Comparison of ENCODE assay signal across 2 cellular contexts in genomic region chr16:22346463-22346862, GRCh38.
A peak's percentile ranks its signal among the peaks of the same experiment; 100 is the strongest.
TF ChIP-seq lines count a peak whose summit lies in the region.

No MANE protein-coding gene starts in this region.

TF ChIP-seq in HCT116, 20 proteins besides CTCF, POLR2A, EP300 and RAD21:
- TF ChIP-seq ZBTB33 (IDR thresholded peaks at IDR 0.05; ENCODE audit: extremely low read depth, insufficient replicate concordance, low read length), result no peak
- no peak for TF ChIP-seq REST (IDR thresholded peaks at IDR 0.05; ENCODE audit: low read depth)
- no peak for TF ChIP-seq EZH2phosphoT487 (IDR thresholded peaks at IDR 0.05; ENCODE audit: borderline replicate concordance)
- TF ChIP-seq TCF7L2 (IDR thresholded peaks at IDR 0.05; ENCODE audit: borderline replicate concordance, extremely low read depth, insufficient read depth, insufficient read length), result no peak
- no peak for TF ChIP-seq SIN3A (IDR thresholded peaks at IDR 0.05; ENCODE audit: low read depth)
- TF ChIP-seq MAX (IDR thresholded peaks at IDR 0.05), result no peak
- TF ChIP-seq EZH2 (IDR thresholded peaks at IDR 0.05), result no peak

TF ChIP-seq in HepG2, 621 proteins besides CTCF, POLR2A, EP300 and RAD21:
- TF ChIP-seq TAF1 (CRISPR knock-in tag; IDR thresholded peaks at IDR 0.05) (no peak), ZSCAN30 (CRISPR knock-in tag; IDR thresholded peaks at IDR 0.05) (no peak), TSC22D2 (CRISPR knock-in tag; IDR thresholded peaks at IDR 0.05; ENCODE audit: borderline replicate concordance) (no peak), CEBPB (IDR thresholded peaks at IDR 0.05; ENCODE audit: borderline replicate concordance, low read depth, low read length) (peak; percentile 87), POLR2AphosphoS5 (IDR thresholded peaks at IDR 0.05; ENCODE audit: low read depth, low read length) (0 out of 2 replicates have a peak, but pooled peaks have one; percentile 1), ZC3H13 (CRISPR knock-in tag; IDR thresholded peaks at IDR 0.05) (0 out of 2 replicates have a peak, but pooled peaks have one; percentile 54), CEBPG (CRISPR knock-in tag; IDR thresholded peaks at IDR 0.05) (peak; percentile 59), ZNF350 (CRISPR knock-in tag; IDR thresholded peaks at IDR 0.05; ENCODE audit: borderline replicate concordance, low read depth) (no peak), PAF1 (CRISPR knock-in tag; IDR thresholded peaks at IDR 0.05) (peak; percentile 19; the same call in 1 of the 2 replicates)
